Comparison of ENCODE assay signal across 17 cellular contexts in the genomic region with DNA sequence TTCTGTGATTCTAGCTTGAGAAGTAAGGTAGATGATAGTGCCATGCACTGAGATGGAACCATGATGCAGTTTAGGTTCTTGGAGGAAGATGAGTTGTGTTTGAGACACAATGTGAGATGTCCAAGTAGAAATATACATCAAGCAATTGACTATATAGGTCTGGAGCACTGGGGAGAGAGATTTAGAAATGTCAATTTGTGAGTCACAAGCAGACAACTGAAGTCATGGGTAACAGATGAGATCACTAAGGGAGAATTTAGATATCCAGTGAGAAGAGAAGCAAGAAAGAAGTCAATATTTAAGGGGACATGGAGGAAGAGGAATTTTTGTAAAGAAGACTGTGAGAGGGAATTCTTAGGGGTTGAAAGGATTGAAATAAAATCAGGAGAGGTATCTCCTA.
DNase-seq lines count a peak whose midpoint lies in the region.
"Had no signal": no experiment of that assay in that cellular context is flagged by ENCODE, and none has a peak within 500 bp of the region (broad histone marks: within the 10 kb centered on the region; RNA-seq: fewer than 3 reads in every experiment).

No MANE protein-coding gene starts in this region.

- peak overlapping the region; percentile 93 for H3K27ac ChIP-seq in mesodermal cell (ENCODE audit: low read depth, low read length, severe bottlenecking)
- H3K27ac ChIP-seq: HL-60 had no signal

- no peaks in the 10 kb centered on the region for H3K9me3 ChIP-seq in mesodermal cell (ENCODE audit: control insufficient read depth, low read length)
- H3K9me3 ChIP-seq: uterus had no signal

- H3K4me3 ChIP-seq in mesodermal cell (ENCODE audit: extremely low read depth, insufficient read depth, low read length, poor library complexity, severe bottlenecking): no peak overlapping the region
- H3K4me3 ChIP-seq: uterus had no signal

- peak; percentile 32 for DNase-seq in Daoy (ENCODE audit: low read depth)
- peak; percentile 48 for DNase-seq in M059J (ENCODE audit: low read depth)
- DNase-seq in dermis blood vessel endothelial cell: peak; percentile 30
- DNase-seq in NCI-H2171 treated with DMSO at 0.1 percent for 48 hours (lab: John Stamatoyannopoulos, UW): no peak
- DNase-seq in activated CD8-positive, alpha-beta memory T cell treated with anti-CD3 and anti-CD28 coated beads, Interleukin-2, amount 50 U/mL, for 48 hours: no peak
- DNase-seq in T-helper 2 cell: no peak
- DNase-seq in COR-L47 (lab: John Stamatoyannopoulos, UW): no peak
- DNase-seq: activated naive CD4-positive, alpha-beta T cell treated with anti-CD3 and anti-CD28 coated beads, Interleukin-2, amount 50 U/mL, for 16 hours; caudate nucleus; CD4-positive, CD25-positive, alpha-beta regulatory T cell; effector memory CD8-positive, alpha-beta T cell; NCI-H146; NCI-H446 treated with DMSO at 0.1 percent for 48 hours; stimulated activated naive CD4-positive, alpha-beta T cell treated with Interleukin-2 at 50 U/mL for 16 hours; uterus had no signal

- peaks cover 36% of the 10 kb centered on the region for H3K4me1 ChIP-seq in mesodermal cell (ENCODE audit: control insufficient read depth, insufficient read depth, low read length, poor library complexity, severe bottlenecking)

- no peaks in the 10 kb centered on the region for H3K36me3 ChIP-seq in mesodermal cell (ENCODE audit: control insufficient read depth, insufficient read depth, low read length)
- H3K36me3 ChIP-seq: uterus had no signal

Comparison
In these comparisons a context has a peak if more than half of its experiments do, and no peak if none do; other contexts are left out.
1. DNase-seq: peak in Daoy (single experiment), M059J (single experiment) and dermis blood vessel endothelial cell (single experiment); none in NCI-H2171 treated with DMSO at 0.1 percent for 48 hours (single experiment), activated CD8-positive, alpha-beta memory T cell treated with anti-CD3 and anti-CD28 coated beads, Interleukin-2, amount 50 U/mL, for 48 hours (single experiment), T-helper 2 cell (0 of 5) and COR-L47 (single experiment).